In genomic region chr2:207173651-207174050, GRCh38 we compare ENCODE assay signal across 22 cellular contexts. TPM values are rescaled to one million over a fixed set of nuclear protein-coding genes. Genes with fewer than 3 reads are reported as not detected.
A peak's percentile ranks its signal among the peaks of the same experiment; 100 is the strongest.
DNase-seq lines count a peak whose midpoint lies in the region; ATAC-seq, FAIRE-seq and TF ChIP-seq lines count a peak whose summit lies in the region.
"Had no signal": no experiment of that assay in that cellular context is flagged by ENCODE, and none has a peak within 500 bp of the region (broad histone marks: within the 10 kb centered on the region; RNA-seq: fewer than 3 reads in every experiment).

No MANE protein-coding gene starts in this region.

- H2BK120ac ChIP-seq in mesendoderm (ENCODE audit: low read depth, low read length): no peak overlapping the region
- H2BK120ac ChIP-seq in trophoblast cell (ENCODE audit: insufficient read depth, low read length, poor library complexity): no peak overlapping the region

- H3K4me1 ChIP-seq in mesendoderm (ENCODE audit: control insufficient read depth, low read depth, low read length): no peaks in the 10 kb centered on the region
- H3K4me1 ChIP-seq in trophoblast cell (ENCODE audit: control insufficient read depth in 1 of 2, insufficient read depth in 2 of 2, low read length in 2 of 2): no peaks in the 10 kb centered on the region
- H3K4me1 ChIP-seq in SJCRH30: no peaks in the 10 kb centered on the region
- H3K4me1 ChIP-seq: A549, Caco-2 had no signal

- no peak overlapping the region for H4K12ac ChIP-seq in trophoblast cell (ENCODE audit: low read depth, low read length)

- H3K23ac ChIP-seq in mesendoderm (ENCODE audit: low read length): no peak overlapping the region
- no peak overlapping the region for H3K23ac ChIP-seq in trophoblast cell (ENCODE audit: low read length)

- H4K8ac ChIP-seq in mesendoderm (ENCODE audit: low read depth, low read length) (no peak overlapping the region), trophoblast cell (ENCODE audit: low read depth, low read length) (no peak overlapping the region)

- H3K9me3 ChIP-seq in trophoblast cell (ENCODE audit: insufficient read depth, low read depth, low read length): no peaks in the 10 kb centered on the region
- H3K9me3 ChIP-seq in SJCRH30 (replicated peaks): no peaks in the 10 kb centered on the region
- H3K9me3 ChIP-seq: A549; BLaER1 treated with 17β-estradiol and CSF1 and Interleukin-3, amounts not matched to agents 10 nM and 100 nM; Caco-2 had no signal

- H3K4ac ChIP-seq in mesendoderm (ENCODE audit: low read depth, low read length) (no peak overlapping the region), trophoblast cell (ENCODE audit: low read depth, low read length) (no peak overlapping the region)

- H3K4me3 ChIP-seq in mesendoderm (ENCODE audit: low read length) (no peak overlapping the region), trophoblast cell (ENCODE audit: low read depth, low read length) (no peak overlapping the region), SJCRH30 (no peak overlapping the region)
- H3K4me3 ChIP-seq: A549; BLaER1 treated with 17β-estradiol and CSF1 and Interleukin-3, amounts not matched to agents 10 nM and 100 nM had no signal

- H3K27ac Mint-ChIP-seq in activated T-helper 1 cell treated with anti-CD3 and anti-CD28 coated beads, Interleukin-12 subunit alpha, Interleukin-12 subunit beta, Interleukin-2, Interleukin-4 antibody, amounts not matched to agents 30 ng/mL and 10 ng/mL and 1 ng/mL, durations not matched to agents 14 hours and 24 hours and 36 hours: no peak overlapping the region
- H3K27ac Mint-ChIP-seq: B cell; CD4-positive, alpha-beta T cell; CD8-positive, alpha-beta T cell had no signal

- peak; percentile 48 for FAIRE-seq in H54 (lab: Jason Lieb, UNC)
- FAIRE-seq: A549, D721Med, G401.6, GM12891, GM19239 had no signal

- H2BK12ac ChIP-seq in trophoblast cell (ENCODE audit: low read length): no peak overlapping the region

- intact Hi-C loops in activated T-helper 1 cell treated with anti-CD3 and anti-CD28 coated beads, Interleukin-12 subunit alpha, Interleukin-12 subunit beta, Interleukin-2, Interleukin-4 antibody, amounts not matched to agents 30 ng/mL and 10 ng/mL and 1 ng/mL, durations not matched to agents 14 hours and 24 hours and 36 hours (cut with micrococcal nuclease): no loop called here

- H3K56ac ChIP-seq in mesendoderm (ENCODE audit: low read length): no peak overlapping the region

- WGBS in mesendoderm (ENCODE audit: extremely low coverage, insufficient coverage, low lambda C conversion rate): no CpG with 5 or more reads among the region's 1 CpG
- WGBS in trophoblast cell (ENCODE audit: extremely low coverage, insufficient coverage, insufficient read length): no CpG with 5 or more reads among the region's 1 CpG

- H2BK5ac ChIP-seq in mesendoderm (ENCODE audit: low read length) (no peak overlapping the region), trophoblast cell (ENCODE audit: low read depth, low read length, poor library complexity) (no peak overlapping the region)

- no peak overlapping the region for H3K18ac ChIP-seq in mesendoderm (ENCODE audit: low read length)
- H3K18ac ChIP-seq in trophoblast cell (ENCODE audit: low read length): no peak overlapping the region

- no peak for DNase-seq in H54 (ENCODE audit: insufficient read length, low spot score)
- no peak for DNase-seq in mesendoderm
- peak; percentile 67 to 94 for DNase-seq in trophoblast cell
- DNase-seq in SJCRH30: no peak
- DNase-seq in activated T-helper 1 cell treated with anti-CD3 and anti-CD28 coated beads, Interleukin-12 subunit alpha, Interleukin-12 subunit beta, Interleukin-2, Interleukin-4 antibody, amounts not matched to agents 30 ng/mL and 10 ng/mL and 1 ng/mL, durations not matched to agents 14 hours and 24 hours and 36 hours (ENCODE audit: low spot score): no peak
- DNase-seq: AML-193; Calu3; CD4-positive, alpha-beta T cell; CD8-positive, alpha-beta T cell; DMS79 treated with DMSO at 0.1 percent for 48 hours; GF-D8 had no signal

- no peak overlapping the region for H3K4me3 Mint-ChIP-seq in activated T-helper 1 cell treated with anti-CD3 and anti-CD28 coated beads, Interleukin-12 subunit alpha, Interleukin-12 subunit beta, Interleukin-2, Interleukin-4 antibody, amounts not matched to agents 30 ng/mL and 10 ng/mL and 1 ng/mL, durations not matched to agents 14 hours and 24 hours and 36 hours
- H3K4me3 Mint-ChIP-seq: B cell; CD4-positive, alpha-beta T cell; CD8-positive, alpha-beta T cell had no signal

- H3K36me3 ChIP-seq in mesendoderm (ENCODE audit: control insufficient read depth, insufficient read depth, low read length) (no peaks in the 10 kb centered on the region), trophoblast cell (ENCODE audit: control insufficient read depth in 1 of 2, insufficient read depth in 2 of 2, low read length in 2 of 2) (no peaks in the 10 kb centered on the region), SJCRH30 (no peaks in the 10 kb centered on the region)
- H3K36me3 ChIP-seq: BLaER1 treated with 17β-estradiol and CSF1 and Interleukin-3, amounts not matched to agents 10 nM and 100 nM had no signal

- H3K27ac ChIP-seq in mesendoderm (ENCODE audit: low read depth, low read length): no peak overlapping the region
- H3K27ac ChIP-seq in trophoblast cell (ENCODE audit: low read depth, low read length): no peak overlapping the region
- no peak overlapping the region for H3K27ac ChIP-seq in SJCRH30
- H3K27ac ChIP-seq: 22Rv1; A549; BLaER1 treated with 17β-estradiol and CSF1 and Interleukin-3, amounts not matched to agents 10 nM and 100 nM; C4-2B had no signal

- no peak overlapping the region for H3K14ac ChIP-seq in trophoblast cell (ENCODE audit: low read length)

- no peak overlapping the region for H3K4me2 ChIP-seq in mesendoderm (ENCODE audit: low read length)
- no peak overlapping the region for H3K4me2 ChIP-seq in trophoblast cell (ENCODE audit: low read length)
- H3K4me2 ChIP-seq: A549 had no signal

- H4K91ac ChIP-seq in trophoblast cell (ENCODE audit: low read depth, low read length): no peak overlapping the region

- no peaks in the 10 kb centered on the region for H3K9me3 Mint-ChIP-seq in activated T-helper 1 cell treated with anti-CD3 and anti-CD28 coated beads, Interleukin-12 subunit alpha, Interleukin-12 subunit beta, Interleukin-2, Interleukin-4 antibody, amounts not matched to agents 30 ng/mL and 10 ng/mL and 1 ng/mL, durations not matched to agents 14 hours and 24 hours and 36 hours
- H3K9me3 Mint-ChIP-seq: CD4-positive, alpha-beta T cell; CD8-positive, alpha-beta T cell had no signal

- H3K79me1 ChIP-seq in mesendoderm (ENCODE audit: low read length) (no peaks in the 10 kb centered on the region), trophoblast cell (ENCODE audit: low read length) (no peaks in the 10 kb centered on the region)

- peaks cover 6% of the 10 kb centered on the region for H3K4me1 Mint-ChIP-seq in activated T-helper 1 cell treated with anti-CD3 and anti-CD28 coated beads, Interleukin-12 subunit alpha, Interleukin-12 subunit beta, Interleukin-2, Interleukin-4 antibody, amounts not matched to agents 30 ng/mL and 10 ng/mL and 1 ng/mL, durations not matched to agents 14 hours and 24 hours and 36 hours (ENCODE audit: low read depth)

- no peak overlapping the region for H4K5ac ChIP-seq in mesendoderm (ENCODE audit: low read length)

- H3K27me3 ChIP-seq in mesendoderm (ENCODE audit: insufficient read depth, low read length, poor library complexity) (no peaks in the 10 kb centered on the region), trophoblast cell (ENCODE audit: insufficient read depth, low read length) (no peaks in the 10 kb centered on the region), SJCRH30 (no peaks in the 10 kb centered on the region)
- H3K27me3 ChIP-seq: BLaER1 treated with 17β-estradiol and CSF1 and Interleukin-3, amounts not matched to agents 10 nM and 100 nM had no signal

- H2BK15ac ChIP-seq in mesendoderm (replicated peaks; ENCODE audit: low read depth): peak overlapping the region; percentile 45

- peaks cover 2% of the 10 kb centered on the region for H3K27me3 Mint-ChIP-seq in activated T-helper 1 cell treated with anti-CD3 and anti-CD28 coated beads, Interleukin-12 subunit alpha, Interleukin-12 subunit beta, Interleukin-2, Interleukin-4 antibody, amounts not matched to agents 30 ng/mL and 10 ng/mL and 1 ng/mL, durations not matched to agents 14 hours and 24 hours and 36 hours (ENCODE audit: insufficient read depth)
- H3K27me3 Mint-ChIP-seq: B cell; CD4-positive, alpha-beta T cell had no signal

- no peak overlapping the region for H2AK5ac ChIP-seq in mesendoderm (ENCODE audit: low read length)
- no peak overlapping the region for H2AK5ac ChIP-seq in trophoblast cell (ENCODE audit: low read length)

- H3K79me2 ChIP-seq in mesendoderm (ENCODE audit: control insufficient read depth, insufficient read depth, low read length) (no peaks in the 10 kb centered on the region), trophoblast cell (ENCODE audit: control insufficient read depth, insufficient read depth, low read length, poor library complexity) (no peaks in the 10 kb centered on the region)

- TF ChIP-seq POLR2A in H54 (IDR thresholded peaks at IDR 0.05; ENCODE audit: low read depth, low read length): no peak

- peaks cover 9% of the 10 kb centered on the region for H3K36me3 Mint-ChIP-seq in activated T-helper 1 cell treated with anti-CD3 and anti-CD28 coated beads, Interleukin-12 subunit alpha, Interleukin-12 subunit beta, Interleukin-2, Interleukin-4 antibody, amounts not matched to agents 30 ng/mL and 10 ng/mL and 1 ng/mL, durations not matched to agents 14 hours and 24 hours and 36 hours (ENCODE audit: low read depth)
- H3K36me3 Mint-ChIP-seq: CD8-positive, alpha-beta T cell had no signal

- ATAC-seq in HG03139 (IDR thresholded peaks at IDR 0.05; ENCODE audit: unreplicated experiment): no peak
- ATAC-seq: A549; CD8-positive, alpha-beta T cell had no signal

- no peak overlapping the region for H3K9ac ChIP-seq in mesendoderm (ENCODE audit: low read length)
- no peak overlapping the region for H3K9ac ChIP-seq in trophoblast cell (ENCODE audit: low read length)
- H3K9ac ChIP-seq: BLaER1 treated with 17β-estradiol and CSF1 and Interleukin-3, amounts not matched to agents 10 nM and 100 nM had no signal

- H2AFZ ChIP-seq in trophoblast cell (ENCODE audit: insufficient read depth, low read length, poor library complexity): no peak overlapping the region

RNA-seq across cellular contexts. Expression of gene KLF7, which starts 7.9 kb away (rescaled TPM):
- polyA plus RNA-seq in mesendoderm (2013, experiment 1 of 2): 44.5 TPM
- 41.8 TPM for polyA plus RNA-seq in mesendoderm (2013, experiment 2 of 2)
- 9.9 and 12.7 TPM in 2 replicates for polyA plus RNA-seq in trophoblast cell (2013)
- 6.0 and 6.7 TPM in 2 replicates for total RNA-seq in SJCRH30 (2014; rRNA removed; shearing (Covaris generic))
- 13.4 and 16.5 TPM in 2 replicates for total RNA-seq in activated T-helper 1 cell treated with anti-CD3 and anti-CD28 coated beads, Interleukin-12 subunit alpha, Interleukin-12 subunit beta, Interleukin-2, Interleukin-4 antibody, amounts not matched to agents 30 ng/mL and 10 ng/mL and 1 ng/mL, durations not matched to agents 14 hours and 24 hours and 36 hours

Comparison
In these comparisons a context has a peak if more than half of its experiments do, and no peak if none do; other contexts are left out.
1. DNase-seq: peak in trophoblast cell (2 of 2); none in H54 (single experiment), mesendoderm (single experiment), SJCRH30 (0 of 2) and activated T-helper 1 cell treated with anti-CD3 and anti-CD28 coated beads, Interleukin-12 subunit alpha, Interleukin-12 subunit beta, Interleukin-2, Interleukin-4 antibody, amounts not matched to agents 30 ng/mL and 10 ng/mL and 1 ng/mL, durations not matched to agents 14 hours and 24 hours and 36 hours (single experiment).